ENCODE assay signal across 8 cellular contexts in genomic region chr12:6452245-6452731, GRCh38. TPM values are rescaled to one million over a fixed set of nuclear protein-coding genes. Genes with fewer than 3 reads are reported as not detected.
A peak's percentile ranks its signal among the peaks of the same experiment; 100 is the strongest.
DNase-seq lines count a peak whose midpoint lies in the region; ATAC-seq and TF ChIP-seq lines count a peak whose summit lies in the region.

No MANE protein-coding gene starts in this region.

- peaks cover 25% of the 10 kb centered on the region for H3K4me1 Mint-ChIP-seq in Calu3 (ENCODE audit: low read depth, unreplicated experiment)

- peak overlapping the region; percentile 86 for H3K27ac Mint-ChIP-seq in Calu3 (ENCODE audit: unreplicated experiment)

- 1 to 4% (median 2%) methylated on average over 7 of the region's 7 CpGs for WGBS in adipose tissue, 3 donors
- 51% methylated on average over 7 of the region's 7 CpGs for WGBS in hepatocyte (ENCODE audit: low lambda C conversion rate, missing lambda C conversion rate)

- peaks cover 37% of the 10 kb centered on the region for H3K4me1 ChIP-seq in HUES48 (ENCODE audit: control insufficient read depth, insufficient read depth, low read length)
- peaks cover 25% of the 10 kb centered on the region for H3K4me1 ChIP-seq in hepatocyte (ENCODE audit: insufficient read depth)

- peak overlapping the region; percentile 94 for H3K4me3 Mint-ChIP-seq in Calu3 (ENCODE audit: low read depth, unreplicated experiment)

- no peaks in the 10 kb centered on the region for H3K9me2 ChIP-seq in hepatocyte (replicated peaks; ENCODE audit: insufficient read depth)

- H3K4me2 ChIP-seq in hepatocyte = peak overlapping the region; percentile 84

- no peaks in the 10 kb centered on the region for H3K9me3 Mint-ChIP-seq in Calu3 (ENCODE audit: low read depth, unreplicated experiment)

- DNase-seq in Calu3 (peak; percentile 14), hepatocyte (ENCODE audit: low spot score) (peak; percentile 35), skeletal muscle cell (ENCODE audit: low read depth) (no peak), GOT3 (lab: John Stamatoyannopoulos, UW) (no peak)

- no peaks in the 10 kb centered on the region for H3K27me3 Mint-ChIP-seq in Calu3 (ENCODE audit: unreplicated experiment)

- no TSS peak for BruUV-seq in Calu3 (replicated peaks; lab: Mats Ljungman, UMichigan)

- peaks cover 9% of the 10 kb centered on the region for H3K79me2 ChIP-seq in hepatocyte

- H3K27me3 ChIP-seq in HUES48 (ENCODE audit: control insufficient read depth, insufficient read depth, low read length) = no peaks in the 10 kb centered on the region
- no peaks in the 10 kb centered on the region for H3K27me3 ChIP-seq in hepatocyte

- intact Hi-C loops in Calu3 (cut with micrococcal nuclease; ENCODE audit: unreplicated experiment) = no loop called here

- H4K20me1 ChIP-seq in hepatocyte (ENCODE audit: insufficient read depth, poor library complexity, severe bottlenecking) = no peaks in the 10 kb centered on the region

- ATAC-seq in GM21737 (IDR thresholded peaks at IDR 0.05; ENCODE audit: unreplicated experiment) (no peak), GM21717 (IDR thresholded peaks at IDR 0.05; ENCODE audit: unreplicated experiment) (no peak)

- H3K9ac ChIP-seq in HUES48 (ENCODE audit: low read depth, low read length) = peak overlapping the region; percentile 49

- TF ChIP-seq CTCF in Calu3 (IDR thresholded peaks at IDR 0.05; ENCODE audit: unreplicated experiment) = no peak
- TF ChIP-seq CTCF in hepatocyte (IDR thresholded peaks at IDR 0.05; ENCODE audit: poor library complexity) = no peak

- H3K36me3 ChIP-seq in HUES48 (ENCODE audit: control insufficient read depth, insufficient read depth, low read length) (no peaks in the 10 kb centered on the region), hepatocyte (replicated peaks; ENCODE audit: insufficient read depth, low read depth) (no peaks in the 10 kb centered on the region)

- peak overlapping the region; percentile 92 for H3K27ac ChIP-seq in HUES48 (ENCODE audit: low read depth, low read length)
- peak overlapping the region; percentile 53 for H3K27ac ChIP-seq in adipose tissue (ENCODE audit: low read depth, low read length)
- peak overlapping the region; percentile 97 for H3K27ac ChIP-seq in hepatocyte

- H3K9me3 ChIP-seq in HUES48 (ENCODE audit: control insufficient read depth, insufficient read depth, low read length) (no peaks in the 10 kb centered on the region), hepatocyte (ENCODE audit: low read depth) (no peaks in the 10 kb centered on the region)

- H3K36me3 Mint-ChIP-seq in Calu3 (ENCODE audit: insufficient read depth, unreplicated experiment) = peaks cover 36% of the 10 kb centered on the region

- peak overlapping the region; percentile 92 for H2AFZ ChIP-seq in hepatocyte

- CTCF ChIA-PET in Calu3 (lab: Charles Lee) = interaction anchor here (1.0 to 1.1 kb wide), 2 partner anchors 13 to 116 kb away, joined by 3 to 4 read pairs; no protein-coding TSS in a partner anchor

- peak overlapping the region; percentile 41; the same call in 1 of the 2 replicates for H3K4me3 ChIP-seq in HUES48 (ENCODE audit: low read depth, low read length)
- peak overlapping the region; percentile 0 for H3K4me3 ChIP-seq in hepatocyte
- peak overlapping the region; percentile 62 for H3K4me3 ChIP-seq in skeletal muscle cell (ENCODE audit: low read depth, low read length)

RNA-seq across cellular contexts. Expression of gene TAPBPL, which starts 0.4 kb away (rescaled TPM):
- 28.0 and 32.7 TPM in 2 replicates for total RNA-seq in Calu3 (2022)
- polyA plus RNA-seq in adipose tissue = 10 to 100 TPM in 1 of 3 donors, 1 to 10 TPM in 2; 8.0 to 15.9 (median 8.9) TPM
- 8.2 and 11.7 TPM in 2 replicates for total RNA-seq in hepatocyte
- polyA plus RNA-seq in hepatocyte = 9.7 and 10.8 TPM in 2 replicates

RNA-seq across cellular contexts. Expression of gene CD27, which starts 7.5 kb away (rescaled TPM):
- total RNA-seq in Calu3 (2022) (not detected in 2 replicates), hepatocyte (not detected in 2 replicates)
- polyA plus RNA-seq in adipose tissue (1 to 10 TPM in 1 of 3 donors, under 1 TPM in 1, not detected in 1; 0.82 to 1.1 TPM), hepatocyte (0.15 and 0.44 TPM in 2 replicates)

RNA-seq across cellular contexts. Expression of gene VAMP1, which starts 18.2 kb away (rescaled TPM):
- 5.0 and 7.4 TPM in 2 replicates for total RNA-seq in Calu3 (2022)
- polyA plus RNA-seq in adipose tissue = 1 to 10 TPM; 3.3 to 4.7 (median 4.6) TPM
- total RNA-seq in hepatocyte = 0.88 and 5.0 TPM in 2 replicates
- polyA plus RNA-seq in hepatocyte = 5.9 and 8.0 TPM in 2 replicates

RNA-seq across cellular contexts. Expression of gene MRPL51, which starts 40.8 kb away (rescaled TPM):
- total RNA-seq in Calu3 (2022) (213 and 220 TPM in 2 replicates), hepatocyte (57.4 and 81.6 TPM in 2 replicates)
- polyA plus RNA-seq in adipose tissue (100 to 1,000 TPM in 1 of 3 donors, 10 to 100 TPM in 2; 74.8 to 100 (median 94.9) TPM), hepatocyte (231 and 267 TPM in 2 replicates)

RNA-seq across cellular contexts. Expression of gene NCAPD2, which starts 41.6 kb away (rescaled TPM):
- total RNA-seq in Calu3 (2022) (78.0 and 94.7 TPM in 2 replicates), hepatocyte (26.7 and 31.4 TPM in 2 replicates)
- polyA plus RNA-seq in adipose tissue (1 to 10 TPM; 5.5 to 7.4 (median 7.1) TPM), hepatocyte (13.7 and 17.4 TPM in 2 replicates)

Comparison
In these comparisons a context has a peak if more than half of its experiments do, and no peak if none do; other contexts are left out.
1. DNase-seq: peak in Calu3 (single experiment) and hepatocyte (single experiment); none in skeletal muscle cell (single experiment) and GOT3 (single experiment).
2. H3K4me3 ChIP-seq: peak in every context shown above with its lines; median percentile 62 in skeletal muscle cell; 41 in HUES48; 0 in hepatocyte.
3. Peak in every context shown above with its lines, with median percentiles within 50 percentile points of each other: H3K27ac ChIP-seq.